Comparison of ENCODE assay signal across 8 cellular contexts in the genomic region with DNA sequence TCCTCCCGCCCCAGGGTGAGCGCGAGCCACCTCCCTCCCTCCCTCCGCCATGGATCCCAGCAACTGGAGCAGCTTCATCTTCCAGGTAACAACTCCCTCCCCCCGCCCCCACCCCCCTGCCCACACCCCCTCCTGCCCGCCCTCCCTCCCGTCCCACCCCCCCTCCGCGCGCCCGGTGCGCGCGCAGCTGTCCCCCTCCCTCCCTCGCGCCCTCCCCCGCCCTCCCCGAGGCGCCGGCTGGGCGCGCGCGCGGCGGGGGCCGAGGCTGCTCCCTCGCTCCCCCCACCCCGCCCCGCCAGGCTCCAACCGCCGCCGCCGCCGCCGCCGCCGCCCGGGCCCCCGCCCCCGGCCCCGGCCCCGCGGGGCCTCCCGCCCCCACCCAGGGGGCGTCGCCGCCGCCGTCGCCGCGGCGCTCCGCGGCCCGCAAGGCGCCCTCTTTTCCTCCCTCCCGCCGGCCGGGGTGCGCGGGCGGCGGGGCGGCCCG. TPM values are rescaled to one million over a fixed set of nuclear protein-coding genes. Genes with fewer than 3 reads are reported as not detected.
DNase-seq lines count a peak whose midpoint lies in the region; FAIRE-seq and TF ChIP-seq lines count a peak whose summit lies in the region.

A gene (plus strand): TSS at position 434 of the 484 bp plus-strand sequence. CDS start 173 bp downstream, outside the sequence.

- H3K27ac ChIP-seq in RWPE1 (peak within 1 kb of the TSS; percentile 99), brain microvascular endothelial cell (peak within 1 kb of the TSS; percentile 63)

- peak within 1 kb of the TSS; percentile 78 for H3K4me3 ChIP-seq in brain microvascular endothelial cell (ENCODE audit: low read depth, low read length)

- intact Hi-C loops in CD14-positive monocyte (cut with micrococcal nuclease): loop anchor here in 1 of 2 donors (5.0 kb wide), 1 partner anchor 41 kb away; no protein-coding TSS in a partner anchor

- peak within 1 kb of the TSS; percentile 99 for H3K4me3 Mint-ChIP-seq in CD14-positive monocyte
- H3K4me3 Mint-ChIP-seq in immature natural killer cell: peak within 1 kb of the TSS; percentile 96 to 100 (median 99)

- H3K27me3 ChIP-seq in brain microvascular endothelial cell (replicated peaks): no peaks in the 10 kb centered on the region

- peaks cover 26 to 38% of the 10 kb centered on the region in 2 donors for H3K36me3 Mint-ChIP-seq in CD14-positive monocyte
- peaks cover 4 to 10% (median 4%) of the 10 kb centered on the region in 3 donors for H3K36me3 Mint-ChIP-seq in immature natural killer cell

- H3K27me3 Mint-ChIP-seq in CD14-positive monocyte (ENCODE audit: low read depth in 3 of 3) (peaks cover under 1 to 4% (median 2%) of the 10 kb centered on the region in 3 donors), immature natural killer cell (ENCODE audit: low read depth in 3 of 3) (peaks cover 35 to 41% (median 35%) of the 10 kb centered on the region in 3 donors)

- H3K36me3 ChIP-seq in brain microvascular endothelial cell (replicated peaks): peaks cover 9% of the 10 kb centered on the region

- in situ Hi-C loops in brain microvascular endothelial cell (cut with HindIII; ENCODE audit: low pct_ligation_motif_present, low sequenced_read_pairs): no loop called here

- H3K27ac Mint-ChIP-seq in CD14-positive monocyte (peak within 1 kb of the TSS; percentile 95 to 99 (median 97)), immature natural killer cell (peak within 1 kb of the TSS; percentile 96 to 100 (median 100))

- no peak for TF ChIP-seq POLR2A in H54 (IDR thresholded peaks at IDR 0.05; ENCODE audit: low read depth, low read length)

- DNase-seq in CD14-positive monocyte (ENCODE audit: low spot score): no peak
- peak; percentile 89 for DNase-seq in H54 (ENCODE audit: insufficient read length, low spot score)
- peak; percentile 89 for DNase-seq in RWPE1 (ENCODE audit: low spot score)
- DNase-seq in brain microvascular endothelial cell: no peak
- DNase-seq in immature natural killer cell: peak; percentile 62 to 78 (median 76)
- DNase-seq in stimulated activated CD4-positive, alpha-beta T cell treated with anti-CD3 and anti-CD28 coated beads, Interleukin-1b, Interleukin-23, amount 100 ng/mL, for 24 hours (ENCODE audit: low read depth in 4 of 4, low spot score in 1 of 4): peak in 3 of 4 experiments; percentile 63 to 74 (median 65)
- DNase-seq in NK-92 treated with Interleukin-12 subunit alpha and Interleukin-12 subunit beta, amount 100 ng/mL, for 24 hours (lab: John Stamatoyannopoulos, UW): no peak
- no peak for DNase-seq in OCI-M2 (lab: John Stamatoyannopoulos, UW; ENCODE audit: unreplicated experiment)

- peaks cover 0 to 1% (median 0%) of the 10 kb centered on the region in 7 donors for H3K9me3 Mint-ChIP-seq in CD14-positive monocyte
- no peaks in the 10 kb centered on the region for H3K9me3 Mint-ChIP-seq in immature natural killer cell

- CTCF ChIA-PET in RWPE1 (lab: Yijun Ruan, JAX): interaction anchor here (0.6 kb wide), 1 partner anchor 10 kb away, joined by 3 read pairs; a partner anchor contains a TSS

- POLR2A ChIA-PET in RWPE1 (lab: Yijun Ruan, JAX; ENCODE audit: low non-redundant PET): interaction anchor here (2.8 kb wide), 1 partner anchor 10 kb away, joined by 10 read pairs; a partner anchor contains a TSS

- H3K4me1 Mint-ChIP-seq in CD14-positive monocyte (peaks cover 45% of the 10 kb centered on the region), immature natural killer cell (peaks cover 44 to 47% of the 10 kb centered on the region in 2 donors)

- TF ChIP-seq CTCF in CD14-positive monocyte (IDR thresholded peaks at IDR 0.05): no peak
- TF ChIP-seq CTCF in RWPE1 (conservative IDR thresholded peaks at IDR 0.05; ENCODE audit: low read depth): no peak
- no peak for TF ChIP-seq CTCF in brain microvascular endothelial cell (IDR thresholded peaks at IDR 0.05; ENCODE audit: low read depth, low read length, missing control alignments)

- FAIRE-seq in H54 (lab: Jason Lieb, UNC): no peak

RNA-seq across cellular contexts. Expression of the gene that starts here (rescaled TPM):
- polyA plus RNA-seq in CD14-positive monocyte (10 to 100 TPM; 14.2 to 18.8 TPM), immature natural killer cell (10 to 100 TPM; 49.2 to 54.8 (median 52.7) TPM)

Comparison
In these comparisons a context has a peak if more than half of its experiments do, and no peak if none do; other contexts are left out.
1. DNase-seq: peak in H54 (single experiment), RWPE1 (single experiment), immature natural killer cell (3 of 3) and stimulated activated CD4-positive, alpha-beta T cell treated with anti-CD3 and anti-CD28 coated beads, Interleukin-1b, Interleukin-23, amount 100 ng/mL, for 24 hours (3 of 4); none in CD14-positive monocyte (single experiment), brain microvascular endothelial cell (single experiment), NK-92 treated with Interleukin-12 subunit alpha and Interleukin-12 subunit beta, amount 100 ng/mL, for 24 hours (single experiment) and OCI-M2 (single experiment).